8 cellular contexts compared by ENCODE assay signal in the genomic region with DNA sequence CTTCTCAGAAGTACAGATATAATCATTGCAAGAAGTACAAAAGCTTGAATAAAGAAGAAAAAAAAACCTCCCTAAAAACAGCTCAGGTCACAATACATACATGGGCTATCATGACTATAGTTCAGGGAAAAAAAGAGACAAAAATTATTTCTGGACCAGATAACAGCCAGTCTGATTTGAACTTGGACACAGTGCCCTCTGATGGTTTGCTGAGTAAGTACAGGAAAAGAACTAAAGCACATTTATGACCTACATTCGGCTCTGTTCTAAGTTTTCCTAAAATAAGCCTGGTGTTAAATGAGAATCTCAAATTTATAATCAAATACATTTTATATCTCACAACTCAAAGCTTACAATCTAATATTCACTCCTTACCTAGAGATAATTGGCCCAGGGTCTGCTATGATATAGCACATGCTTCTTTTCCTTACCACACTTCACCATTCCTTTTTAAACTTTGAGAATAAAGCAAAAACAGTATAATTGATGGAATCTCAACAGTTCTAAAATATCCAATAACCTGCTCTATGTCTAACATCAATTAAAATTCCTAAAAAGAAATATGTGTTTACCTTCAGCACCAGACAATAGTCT.
DNase-seq lines count a peak whose midpoint lies in the region; ATAC-seq, FAIRE-seq and TF ChIP-seq lines count a peak whose summit lies in the region.

No MANE protein-coding gene starts in this region.

- ATAC-seq in HG02678 (IDR thresholded peaks at IDR 0.05; ENCODE audit: unreplicated experiment) = peak; percentile 48

- TF ChIP-seq CTCF in right atrium auricular region (IDR thresholded peaks at IDR 0.05) = peak; percentile 45 to 80

- 0 to 8% (median 4%) methylated on average over 1 of the region's 1 CpG for WGBS in small intestine, 3 donors

- H3K27ac ChIP-seq in right atrium auricular region (no peak overlapping the region), small intestine (ENCODE audit: low read depth in 1 of 2, low read length in 1 of 2) (no peak overlapping the region)

- peaks cover 0 to 9% of the 10 kb centered on the region in 2 donors for H3K4me1 ChIP-seq in right atrium auricular region
- H3K4me1 ChIP-seq in small intestine (ENCODE audit: control insufficient read depth in 2 of 2, insufficient read depth in 1 of 2, low read depth in 1 of 2, low read length in 1 of 2) = peaks cover 0 to 3% of the 10 kb centered on the region in 2 donors

- peaks cover 12% of the 10 kb centered on the region for H3K36me3 ChIP-seq in right atrium auricular region
- peaks cover 0 to 2% of the 10 kb centered on the region in 2 donors for H3K36me3 ChIP-seq in small intestine (ENCODE audit: control insufficient read depth in 2 of 2, insufficient read depth in 2 of 2, low read length in 2 of 2)

- H3K27me3 ChIP-seq in right atrium auricular region (no peaks in the 10 kb centered on the region), small intestine (ENCODE audit: control insufficient read depth in 2 of 2, insufficient read depth in 2 of 2, low read length in 2 of 2) (no peaks in the 10 kb centered on the region)

- H3K9me3 ChIP-seq in right atrium auricular region (no peaks in the 10 kb centered on the region), small intestine (ENCODE audit: control insufficient read depth, low read depth) (no peaks in the 10 kb centered on the region)

- peak; percentile 26 for FAIRE-seq in small intestine (lab: Jason Lieb, UNC)

- peak; percentile 51 for DNase-seq in NCI-H2107 treated with DMSO at 0.1 percent for 48 hours (lab: John Stamatoyannopoulos, UW; ENCODE audit: unreplicated experiment)
- DNase-seq in NCI-H2107 (lab: John Stamatoyannopoulos, UW) = no peak
- peak; percentile 72 for DNase-seq in NCI-H748 treated with DMSO at 0.1 percent for 48 hours (lab: John Stamatoyannopoulos, UW)
- DNase-seq in amniotic epithelial cell (ENCODE audit: low read depth) = peak; percentile 63
- DNase-seq in right atrium auricular region (ENCODE audit: low spot score) = no peak
- peak; percentile 62 for DNase-seq in small intestine
- DNase-seq in COR-L47 (lab: John Stamatoyannopoulos, UW) = no peak

- no peak overlapping the region for H3K4me3 ChIP-seq in right atrium auricular region
- H3K4me3 ChIP-seq in small intestine (ENCODE audit: low read depth in 1 of 2, low read length in 2 of 2) = no peak overlapping the region

Comparison
In these comparisons a context has a peak if more than half of its experiments do, and no peak if none do; other contexts are left out.
1. DNase-seq: peak in NCI-H2107 treated with DMSO at 0.1 percent for 48 hours (single experiment), NCI-H748 treated with DMSO at 0.1 percent for 48 hours (single experiment), amniotic epithelial cell (single experiment) and small intestine (single experiment); none in NCI-H2107 (single experiment), right atrium auricular region (single experiment) and COR-L47 (single experiment).